ENCODE assay signal across 9 cellular contexts in the genomic region with DNA sequence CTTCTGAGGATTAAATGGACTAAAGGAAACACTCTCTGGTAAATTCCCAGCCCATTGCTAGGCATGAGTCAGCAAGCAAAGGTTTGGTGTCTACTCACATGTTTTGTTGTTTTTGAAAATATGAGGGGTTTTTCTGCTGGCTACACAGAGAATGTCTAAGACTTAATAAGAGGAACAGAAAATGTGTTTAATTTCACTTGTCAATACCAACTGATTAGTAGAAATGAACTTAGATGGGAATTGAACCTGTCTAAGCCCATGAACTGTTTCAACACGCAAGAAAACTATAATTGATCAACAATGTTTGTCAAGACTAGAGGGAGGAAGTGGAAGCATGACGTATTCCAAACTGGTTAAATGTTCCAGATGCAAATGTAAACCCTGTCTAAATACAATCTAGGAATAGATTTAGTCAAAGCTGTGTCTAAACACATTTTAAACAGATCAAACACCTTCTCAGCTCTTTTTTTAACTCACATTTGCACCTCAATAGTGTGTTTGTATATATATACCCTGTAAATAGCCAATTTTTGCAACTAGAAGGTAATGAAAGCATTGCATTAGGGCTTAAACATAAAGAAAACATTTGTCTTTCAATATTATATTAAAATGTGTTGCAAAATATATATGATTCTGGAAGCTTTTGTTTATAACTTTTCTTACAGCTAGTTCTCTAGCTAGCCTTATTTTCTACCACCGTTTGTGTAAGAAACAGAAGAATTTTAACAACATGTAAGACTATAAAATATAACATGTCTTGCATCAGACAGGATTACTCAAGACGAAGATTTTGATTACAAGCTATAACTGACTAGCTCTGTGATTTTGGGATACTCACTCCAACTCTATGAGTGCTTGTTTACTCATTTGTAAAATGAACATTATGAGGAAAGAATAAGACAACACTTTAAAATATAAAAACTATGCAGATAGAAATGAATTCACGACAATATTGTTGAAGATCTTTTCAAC.
DNase-seq lines count a peak whose midpoint lies in the region; ATAC-seq and TF ChIP-seq lines count a peak whose summit lies in the region.
"Had no signal": no experiment of that assay in that cellular context is flagged by ENCODE, and none has a peak within 500 bp of the region (broad histone marks: within the 10 kb centered on the region; RNA-seq: fewer than 3 reads in every experiment).

No MANE protein-coding gene starts in this region.

- H3K27ac ChIP-seq in HCT116 (ENCODE audit: low read depth, low read length) = peak overlapping the region; percentile 38; the same call in 1 of the 2 replicates
- H3K27ac ChIP-seq in CD8-positive, alpha-beta memory T cell (ENCODE audit: low read depth, low read length) = no peak overlapping the region

- H4K20me1 ChIP-seq in HCT116 (ENCODE audit: insufficient read depth) = no peaks in the 10 kb centered on the region

- H3K36me3 Mint-ChIP-seq in endothelial cell (ENCODE audit: low read depth, unreplicated experiment) = no peaks in the 10 kb centered on the region
- no peaks in the 10 kb centered on the region for H3K36me3 Mint-ChIP-seq in CD8-positive, alpha-beta memory T cell

- RAD21 ChIA-PET in HCT116 (lab: Charles Lee; ENCODE audit: low non-redundant PET in 1 of 2, low total read pairs in 2 of 2, uncharacterized antibody in 2 of 2, unreplicated experiment in 2 of 2) = no interaction called here

- H3K4me3 ChIP-seq in HCT116 (replicated peaks in 1 of 2; ENCODE audit: low read depth in 1 of 2, low read length in 2 of 2) = no peak overlapping the region
- H3K4me3 ChIP-seq in CD8-positive, alpha-beta memory T cell (ENCODE audit: low read length) = no peak overlapping the region

- CTCF ChIA-PET in HCT116 (lab: Charles Lee) = no interaction called here
- CTCF ChIA-PET in CD8-positive, alpha-beta memory T cell (lab: Charles Lee) = no interaction called here

- peak overlapping the region; percentile 95 for H2AFZ ChIP-seq in HCT116 (ENCODE audit: low read depth, low read length, poor library complexity, severe bottlenecking)

- H3K9ac ChIP-seq in HCT116 (ENCODE audit: low read length) = no peak overlapping the region

- TF ChIP-seq RAD21 in HCT116 (IDR thresholded peaks at IDR 0.05; ENCODE audit: low read depth) = no peak

- no peak overlapping the region for H3K4me3 Mint-ChIP-seq in endothelial cell (ENCODE audit: unreplicated experiment)
- no peak overlapping the region for H3K4me3 Mint-ChIP-seq in CD8-positive, alpha-beta memory T cell

- no peaks in the 10 kb centered on the region for H3K9me3 Mint-ChIP-seq in endothelial cell (ENCODE audit: unreplicated experiment)
- H3K9me3 Mint-ChIP-seq in CD8-positive, alpha-beta memory T cell = peaks cover 0 to 25% (median 5%) of the 10 kb centered on the region in 5 donors

- ATAC-seq in GM18499 (IDR thresholded peaks at IDR 0.05; ENCODE audit: insufficient read depth, unreplicated experiment) (peak; percentile 45), HCT116 (peak; percentile 72)

- DNase-seq in HCT116 (ENCODE audit: low read depth, low spot score) (no peak), LHCN-M2 (ENCODE audit: low read depth) (peak; percentile 88), fibroblast of peridontal ligament (ENCODE audit: extremely low read depth) (peak; percentile 1), endothelial cell (ENCODE audit: low spot score) (no peak), NCI-H526 (lab: John Stamatoyannopoulos, UW) (no peak)
- no peak for DNase-seq in NK-92 treated with Interleukin-12 subunit alpha and Interleukin-12 subunit beta, amount 100 ng/mL, for 24 hours (lab: John Stamatoyannopoulos, UW)
- DNase-seq in CD8-positive, alpha-beta memory T cell = no peak
- DNase-seq: DND-41 had no signal

- no peaks in the 10 kb centered on the region for H3K36me3 ChIP-seq in HCT116 (ENCODE audit: control insufficient read depth in 1 of 2, insufficient read depth in 2 of 2, low read length in 2 of 2)
- no peaks in the 10 kb centered on the region for H3K36me3 ChIP-seq in CD8-positive, alpha-beta memory T cell (ENCODE audit: insufficient read depth, low read length)

- no TSS peak for BruUV-seq in HCT116 (replicated peaks; lab: Mats Ljungman, UMichigan)

- no peaks in the 10 kb centered on the region for H3K9me3 ChIP-seq in HCT116 (ENCODE audit: control insufficient read depth in 1 of 2, insufficient read depth in 1 of 2, low read depth in 1 of 2, low read length in 2 of 2)
- peaks cover 4% of the 10 kb centered on the region for H3K9me3 ChIP-seq in CD8-positive, alpha-beta memory T cell (ENCODE audit: low read length)

- H3K27me3 Mint-ChIP-seq in endothelial cell (ENCODE audit: unreplicated experiment) = no peaks in the 10 kb centered on the region
- H3K27me3 Mint-ChIP-seq in CD8-positive, alpha-beta memory T cell = no peaks in the 10 kb centered on the region

- peak overlapping the region; percentile 72 for H3K4me2 ChIP-seq in HCT116 (ENCODE audit: low read length)

- no peak for TF ChIP-seq CTCF in HCT116 (IDR thresholded peaks at IDR 0.05 in 2 of 3, conservative IDR thresholded peaks at IDR 0.05 in 1 of 3; ENCODE audit: borderline replicate concordance in 1 of 3, insufficient read depth in 1 of 3, low read depth in 2 of 3, low read length in 2 of 3)
- no peak for TF ChIP-seq CTCF in endothelial cell (IDR thresholded peaks at IDR 0.05; ENCODE audit: unreplicated experiment)

- intact Hi-C loops in HCT116 (cut with micrococcal nuclease) = loop anchor here (10.0 kb wide), 1 partner anchor 909 kb away; no protein-coding TSS in a partner anchor

- peaks cover 12 to 21% of the 10 kb centered on the region in 2 experiments; a peak in 3 of 4 replicates for H3K4me1 ChIP-seq in HCT116 (ENCODE audit: control insufficient read depth in 1 of 2, insufficient read depth in 2 of 2, low read length in 2 of 2)
- no peaks in the 10 kb centered on the region for H3K4me1 ChIP-seq in CD8-positive, alpha-beta memory T cell (ENCODE audit: insufficient read depth, low read length)

- H3K4me1 Mint-ChIP-seq in endothelial cell (ENCODE audit: unreplicated experiment) = no peaks in the 10 kb centered on the region
- H3K4me1 Mint-ChIP-seq in CD8-positive, alpha-beta memory T cell = no peaks in the 10 kb centered on the region

- no peak overlapping the region for H3K27ac Mint-ChIP-seq in endothelial cell (ENCODE audit: unreplicated experiment)
- no peak overlapping the region for H3K27ac Mint-ChIP-seq in CD8-positive, alpha-beta memory T cell

- no peaks in the 10 kb centered on the region for H3K79me2 ChIP-seq in HCT116 (ENCODE audit: insufficient read depth, low read length)

- POLR2A ChIA-PET in HCT116 (lab: Charles Lee) = no interaction called here
- POLR2A ChIA-PET in CD8-positive, alpha-beta memory T cell (lab: Charles Lee) = no interaction called here

- H3K27me3 ChIP-seq in HCT116 (ENCODE audit: insufficient read depth, low read length) = no peaks in the 10 kb centered on the region
- no peaks in the 10 kb centered on the region for H3K27me3 ChIP-seq in CD8-positive, alpha-beta memory T cell (ENCODE audit: insufficient read depth, low read length, poor library complexity, severe bottlenecking)

- H3K9me2 ChIP-seq in HCT116 (ENCODE audit: insufficient read depth) = no peaks in the 10 kb centered on the region

- TF ChIP-seq POLR2A in HCT116 (IDR thresholded peaks at IDR 0.05; ENCODE audit: borderline replicate concordance, extremely low read depth, insufficient read depth, insufficient read length) = no peak

TF ChIP-seq in HCT116, 20 proteins besides CTCF, POLR2A, EP300 and RAD21:
- peak; percentile 43; the same call in 1 of the 2 replicates for TF ChIP-seq FOSL1 (IDR thresholded peaks at IDR 0.05; ENCODE audit: low read depth)
- TF ChIP-seq JUND (IDR thresholded peaks at IDR 0.05) = peak; percentile 48; the same call in 1 of the 2 replicates
- no peak for TF ChIP-seq CEBPB (IDR thresholded peaks at IDR 0.05; ENCODE audit: low read depth)
- peak; percentile 26; the same call in 1 of the 2 replicates for TF ChIP-seq MAX (IDR thresholded peaks at IDR 0.05)
- no peak for TF ChIP-seq TCF7L2 (IDR thresholded peaks at IDR 0.05; ENCODE audit: borderline replicate concordance, extremely low read depth, insufficient read depth, insufficient read length)
- TF ChIP-seq, protein P1, sequence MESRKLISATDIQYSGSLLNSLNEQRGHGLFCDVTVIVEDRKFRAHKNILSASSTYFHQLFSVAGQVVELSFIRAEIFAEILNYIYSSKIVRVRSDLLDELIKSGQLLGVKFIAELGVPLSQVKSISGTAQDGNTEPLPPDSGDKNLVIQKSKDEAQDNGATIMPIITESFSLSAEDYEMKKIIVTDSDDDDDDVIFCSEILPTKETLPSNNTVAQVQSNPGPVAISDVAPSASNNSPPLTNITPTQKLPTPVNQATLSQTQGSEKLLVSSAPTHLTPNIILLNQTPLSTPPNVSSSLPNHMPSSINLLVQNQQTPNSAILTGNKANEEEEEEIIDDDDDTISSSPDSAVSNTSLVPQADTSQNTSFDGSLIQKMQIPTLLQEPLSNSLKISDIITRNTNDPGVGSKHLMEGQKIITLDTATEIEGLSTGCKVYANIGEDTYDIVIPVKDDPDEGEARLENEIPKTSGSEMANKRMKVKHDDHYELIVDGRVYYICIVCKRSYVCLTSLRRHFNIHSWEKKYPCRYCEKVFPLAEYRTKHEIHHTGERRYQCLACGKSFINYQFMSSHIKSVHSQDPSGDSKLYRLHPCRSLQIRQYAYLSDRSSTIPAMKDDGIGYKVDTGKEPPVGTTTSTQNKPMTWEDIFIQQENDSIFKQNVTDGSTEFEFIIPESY (IDR thresholded peaks at IDR 0.05; ENCODE audit: extremely low read depth, insufficient replicate concordance, low read length) = no peak
- TF ChIP-seq SRF (IDR thresholded peaks at IDR 0.05; ENCODE audit: low read depth) = no peak

Comparison
In these comparisons a context has a peak if more than half of its experiments do, and no peak if none do; other contexts are left out.
1. DNase-seq: peak in LHCN-M2 (single experiment) and fibroblast of peridontal ligament (single experiment); none in HCT116 (single experiment), NK-92 treated with Interleukin-12 subunit alpha and Interleukin-12 subunit beta, amount 100 ng/mL, for 24 hours (single experiment), endothelial cell (single experiment), NCI-H526 (0 of 2) and CD8-positive, alpha-beta memory T cell (0 of 5).